Comparison of ENCODE assay signal across 10 cellular contexts in genomic region chr12:56161677-56162351, GRCh38. TPM values are rescaled to one million over a fixed set of nuclear protein-coding genes. Genes with fewer than 3 reads are reported as not detected.
A peak's percentile ranks its signal among the peaks of the same experiment; 100 is the strongest.
DNase-seq lines count a peak whose midpoint lies in the region; ATAC-seq and TF ChIP-seq lines count a peak whose summit lies in the region.
"Had no signal": no experiment of that assay in that cellular context is flagged by ENCODE, and none has a peak within 500 bp of the region (broad histone marks: within the 10 kb centered on the region; RNA-seq: fewer than 3 reads in every experiment).

No MANE protein-coding gene starts in this region.

- no peaks in the 10 kb centered on the region for H3K9me3 ChIP-seq in heart left ventricle
- H3K9me3 ChIP-seq in ascending aorta, result no peaks in the 10 kb centered on the region
- H3K9me3 ChIP-seq in transverse colon, result no peaks in the 10 kb centered on the region
- H3K9me3 ChIP-seq: upper lobe of right lung had no signal

- DNase-seq in heart left ventricle (no peak), left cardiac atrium (no peak), ascending aorta (ENCODE audit: low spot score in 2 of 2) (no peak), mesothelial cell of epicardium (ENCODE audit: low spot score in 2 of 2, unreplicated experiment in 2 of 2) (no peak), transverse colon (no peak), head of caudate nucleus (no peak), hypothalamus (lab: John Stamatoyannopoulos, UW) (no peak)
- DNase-seq in stimulated activated CD4-positive, alpha-beta T cell treated with anti-CD3 and anti-CD28 coated beads, Interleukin-1b, Interleukin-23, amount 100 ng/mL, for 48 hours, result no peak
- DNase-seq: amygdala, upper lobe of right lung had no signal

- peak overlapping the region in 6 of 12 donors; percentile 84 to 98 (median 94) for H3K4me3 ChIP-seq in heart left ventricle
- peak overlapping the region; percentile 83 to 96 for H3K4me3 ChIP-seq in ascending aorta
- H3K4me3 ChIP-seq in transverse colon, result peak overlapping the region in 1 of 4 donors; percentile 82

- H3K27ac Mint-ChIP-seq in mesothelial cell of epicardium, result peak overlapping the region; percentile 96

- TF ChIP-seq CTCF in heart left ventricle (IDR thresholded peaks at IDR 0.05) (no peak), ascending aorta (IDR thresholded peaks at IDR 0.05) (no peak), mesothelial cell of epicardium (IDR thresholded peaks at IDR 0.05; ENCODE audit: unreplicated experiment) (no peak), transverse colon (IDR thresholded peaks at IDR 0.05) (no peak)

- H3K4me1 ChIP-seq in heart left ventricle (peaks cover 4 to 52% (median 33%) of the 10 kb centered on the region in 12 donors), ascending aorta (peaks cover 10 to 35% of the 10 kb centered on the region in 2 donors), transverse colon (peaks cover 4 to 38% (median 36%) of the 10 kb centered on the region in 4 donors)

- TF ChIP-seq POLR2A in heart left ventricle (IDR thresholded peaks at IDR 0.05) (no peak), transverse colon (IDR thresholded peaks at IDR 0.05) (no peak)

- ATAC-seq in heart left ventricle (no peak), left cardiac atrium (no peak)
- ATAC-seq: upper lobe of right lung had no signal

- no peaks in the 10 kb centered on the region for H3K27me3 Mint-ChIP-seq in mesothelial cell of epicardium (ENCODE audit: low read depth)

- WGBS in heart left ventricle, 4 donors, result 53 to 66% (median 62%) methylated on average over 10 of the region's 10 CpGs
- 54 to 74% methylated on average over 7 to 10 of the region's 10 CpGs for WGBS in transverse colon (ENCODE audit: low coverage in 1 of 2), 2 donors

- peaks cover 30% of the 10 kb centered on the region for H3K36me3 Mint-ChIP-seq in mesothelial cell of epicardium

- H3K27ac ChIP-seq in heart left ventricle, result peak overlapping the region in 7 of 12 donors; percentile 92 to 98 (median 98)
- peak overlapping the region; percentile 91 to 94 for H3K27ac ChIP-seq in ascending aorta
- H3K27ac ChIP-seq in transverse colon, result peak overlapping the region; percentile 94 to 100 (median 98)

- H3K4me1 Mint-ChIP-seq in mesothelial cell of epicardium, result peaks cover 35% of the 10 kb centered on the region

- no peak for TF ChIP-seq EP300 in transverse colon (IDR thresholded peaks at IDR 0.05; ENCODE audit: low read depth)

- in situ Hi-C loops in transverse colon (cut with MboI; ENCODE audit: low pct_ligation_motif_present in 1 of 4, low pct_unique_long_range_greater_than_20kb in 1 of 4, low sequenced_read_pairs in 3 of 4), result no loop called here

- H3K4me3 Mint-ChIP-seq in mesothelial cell of epicardium, result peak overlapping the region; percentile 44

- peaks cover 0 to 77% (median 75%) of the 10 kb centered on the region in 9 donors for H3K36me3 ChIP-seq in heart left ventricle
- peaks cover 71 to 75% of the 10 kb centered on the region in 2 donors for H3K36me3 ChIP-seq in ascending aorta
- peaks cover 0 to 36% (median 11%) of the 10 kb centered on the region in 4 donors for H3K36me3 ChIP-seq in transverse colon

- no peaks in the 10 kb centered on the region for H3K9me3 Mint-ChIP-seq in mesothelial cell of epicardium

- intact Hi-C loops in heart left ventricle (cut with DNase I), result no loop called here
- intact Hi-C loops in left cardiac atrium (cut with DNase I), result no loop called here
- intact Hi-C loops in ascending aorta (cut with DNase I), result no loop called here
- intact Hi-C loops in transverse colon (cut with DNase I; ENCODE audit: low total_unique reads), result no loop called here
- intact Hi-C loops in head of caudate nucleus (cut with DNase I), result no loop called here

- H3K27me3 ChIP-seq in heart left ventricle (no peaks in the 10 kb centered on the region), ascending aorta (no peaks in the 10 kb centered on the region), transverse colon (no peaks in the 10 kb centered on the region)
- H3K27me3 ChIP-seq: upper lobe of right lung had no signal

RNA-seq across cellular contexts. Expression of gene MYL6, which starts 3.7 kb away (rescaled TPM):
- total RNA-seq in heart left ventricle, result 100 to 1,000 TPM; 355 to 949 (median 613) TPM
- 1,000 to 10,000 TPM in 1 of 2 donors, 100 to 1,000 TPM in 1; 745 to 1,383 TPM for polyA plus RNA-seq in heart left ventricle
- total RNA-seq in left cardiac atrium, result 1,000 to 10,000 TPM; 1,071 to 1,319 TPM
- 1,476 TPM for total RNA-seq in ascending aorta
- total RNA-seq in mesothelial cell of epicardium, result 800 to 830 TPM (median 827 TPM) in 3 replicates
- total RNA-seq in transverse colon, result 1,000 to 10,000 TPM; 1,233 to 3,440 (median 2,458) TPM

RNA-seq across cellular contexts. Expression of gene MYL6B, which starts 9.4 kb away (rescaled TPM):
- total RNA-seq in heart left ventricle (10 to 100 TPM; 30.1 to 55.2 (median 41.1) TPM), left cardiac atrium (10 to 100 TPM; 40.5 to 42.5 TPM), ascending aorta (53.6 TPM), mesothelial cell of epicardium (150 to 151 TPM (median 150 TPM) in 3 replicates), transverse colon (10 to 100 TPM in 3 of 4 donors, not detected in 1; 26.4 to 30.0 (median 26.7) TPM)
- 10 to 100 TPM; 27.5 to 65.9 TPM for polyA plus RNA-seq in heart left ventricle

RNA-seq across cellular contexts. Expression of gene SMARCC2, which starts 27.5 kb away (rescaled TPM):
- total RNA-seq in heart left ventricle (10 to 100 TPM; 48.6 to 83.5 (median 66.2) TPM), left cardiac atrium (10 to 100 TPM; 65.2 to 68.5 TPM), ascending aorta (53.9 TPM), mesothelial cell of epicardium (158 to 177 TPM (median 171 TPM) in 3 replicates), transverse colon (100 to 1,000 TPM in 3 of 4 donors, 10 to 100 TPM in 1; 63.8 to 231 (median 135) TPM)
- 10 to 100 TPM; 21.4 to 27.6 TPM for polyA plus RNA-seq in heart left ventricle

RNA-seq across cellular contexts. Expression of gene ESYT1, which starts 33.7 kb away (rescaled TPM):
- 10 to 100 TPM; 26.8 to 81.1 (median 43.4) TPM for total RNA-seq in heart left ventricle
- 10 to 100 TPM; 17.0 to 67.3 TPM for polyA plus RNA-seq in heart left ventricle
- 10 to 100 TPM; 54.1 to 63.9 TPM for total RNA-seq in left cardiac atrium
- total RNA-seq in ascending aorta, result 119 TPM
- 64.7 to 69.4 TPM (median 67.2 TPM) in 3 replicates for total RNA-seq in mesothelial cell of epicardium
- total RNA-seq in transverse colon, result 100 to 1,000 TPM in 2 of 4 donors, 10 to 100 TPM in 2; 94.2 to 133 (median 97.9) TPM

RNA-seq across cellular contexts. Expression of gene ZC3H10, which starts 43.7 kb away (rescaled TPM):
- total RNA-seq in heart left ventricle, result 1 to 10 TPM; 2.7 to 6.4 (median 4.9) TPM
- polyA plus RNA-seq in heart left ventricle, result 1 to 10 TPM; 3.5 to 3.9 TPM
- 1 to 10 TPM; 6.6 to 7.6 TPM for total RNA-seq in left cardiac atrium
- 11.1 TPM for total RNA-seq in ascending aorta
- 7.8 to 9.2 TPM (median 8.0 TPM) in 3 replicates for total RNA-seq in mesothelial cell of epicardium
- total RNA-seq in transverse colon, result 10 to 100 TPM in 1 of 4 donors, 1 to 10 TPM in 3; 3.7 to 10.1 (median 4.5) TPM
